9 cellular contexts compared by ENCODE assay signal in the genomic region with DNA sequence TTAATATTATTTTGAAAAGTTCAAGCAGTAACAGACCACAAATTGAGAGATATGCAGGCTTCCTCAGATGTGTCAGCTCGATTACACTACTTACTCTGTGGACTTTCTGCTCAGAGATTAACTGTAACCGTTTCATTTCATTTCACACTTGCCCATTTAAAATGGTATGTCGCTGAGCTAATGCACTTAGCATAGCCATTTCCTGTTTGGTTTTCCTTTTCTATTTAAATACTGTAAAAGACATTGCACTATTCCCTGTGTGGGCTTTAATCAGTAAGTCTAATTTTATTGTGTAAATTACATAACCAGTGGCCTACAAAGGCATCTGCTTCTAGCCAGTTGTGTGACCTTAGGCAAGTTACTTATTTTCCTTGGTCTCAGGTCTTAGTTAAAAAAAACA.
DNase-seq lines count a peak whose midpoint lies in the region; ATAC-seq and TF ChIP-seq lines count a peak whose summit lies in the region.
"Had no signal": no experiment of that assay in that cellular context is flagged by ENCODE, and none has a peak within 500 bp of the region (broad histone marks: within the 10 kb centered on the region; RNA-seq: fewer than 3 reads in every experiment).

No MANE protein-coding gene starts in this region.

- H3K4me3 ChIP-seq in HL-60 (replicated peaks; ENCODE audit: insufficient read depth, low read length) (no peak overlapping the region), astrocyte of the spinal cord (ENCODE audit: low read depth, low read length) (no peak overlapping the region)

- no peaks in the 10 kb centered on the region for H3K27me3 ChIP-seq in HL-60 (ENCODE audit: insufficient read depth, poor library complexity, severe bottlenecking)

- peak overlapping the region; percentile 25; the same call in 1 of the 2 replicates for H3K27ac ChIP-seq in HL-60 (replicated peaks)

- DNase-seq in A172 (ENCODE audit: low spot score) (peak; percentile 3), HL-60 (ENCODE audit: low read depth in 1 of 2, low spot score in 1 of 2) (no peak), astrocyte of the spinal cord (ENCODE audit: low read depth, low spot score) (peak; percentile 41), left lobe of liver (ENCODE audit: low spot score) (no peak), HPDE6-E6E7 (ENCODE audit: extremely low spot score) (no peak), omental fat pad (ENCODE audit: low spot score) (no peak)
- no peak for DNase-seq in stimulated activated CD4-positive, alpha-beta T cell treated with anti-CD3 and anti-CD28 coated beads, Interleukin-1b, Interleukin-23, amount 100 ng/mL, for 48 hours
- DNase-seq: stimulated activated CD8-positive, alpha-beta memory T cell treated with anti-CD3 and anti-CD28 coated beads, Interleukin-4, amount 100 ng/mL, for 48 hours had no signal

- peak; percentile 76 for ATAC-seq in left lobe of liver
- no peak for ATAC-seq in HG03135 (IDR thresholded peaks at IDR 0.05; ENCODE audit: unreplicated experiment)
- no peak for ATAC-seq in omental fat pad (ENCODE audit: low FRiP score)

- in situ Hi-C loops in astrocyte of the spinal cord (cut with HindIII; ENCODE audit: low sequenced_read_pairs) = no loop called here

- TF ChIP-seq CTCF in HL-60 (IDR thresholded peaks at IDR 0.05; ENCODE audit: insufficient read depth, low read length) (no peak), astrocyte of the spinal cord (IDR thresholded peaks at IDR 0.05; ENCODE audit: low read depth, low read length) (no peak), omental fat pad (IDR thresholded peaks at IDR 0.05) (no peak)

Comparison
In these comparisons a context has a peak if more than half of its experiments do, and no peak if none do; other contexts are left out.
1. DNase-seq: peak in A172 (single experiment) and astrocyte of the spinal cord (single experiment); none in HL-60 (0 of 2), left lobe of liver (single experiment), HPDE6-E6E7 (single experiment), stimulated activated CD4-positive, alpha-beta T cell treated with anti-CD3 and anti-CD28 coated beads, Interleukin-1b, Interleukin-23, amount 100 ng/mL, for 48 hours (single experiment) and omental fat pad (single experiment).